16 cellular contexts compared by ENCODE assay signal in genomic region chr3:189338366-189338765, GRCh38.
"Had no signal": no experiment of that assay in that cellular context is flagged by ENCODE, and none has a peak within 500 bp of the region (broad histone marks: within the 10 kb centered on the region; RNA-seq: fewer than 3 reads in every experiment).

No MANE protein-coding gene starts in this region.

- H3K27ac ChIP-seq: colonic mucosa, foreskin keratinocyte, left lung, pancreas, tibial artery had no signal

- FAIRE-seq: kidney, pancreas had no signal

- H3K4me3 ChIP-seq: colonic mucosa, left lung, pancreas, tibial artery had no signal

- H3K36me3 ChIP-seq: colonic mucosa, left lung, pancreas, tibial artery had no signal

- H3K9me3 ChIP-seq: colonic mucosa, left lung, pancreas, tibial artery had no signal

- DNase-seq: activated CD4-positive, alpha-beta T cell treated with anti-CD3 and anti-CD28 coated beads, Interleukin-2, amount 10 ng/mL, durations not matched to agents 24 days and 14 days; activated CD8-positive, alpha-beta T cell treated with anti-CD3 and anti-CD28 coated beads, Interleukin-2, amount 10 ng/mL, durations not matched to agents 7 days and 5 days; activated naive CD4-positive, alpha-beta T cell treated with Interleukin-2 at 50 U/mL for 16 hours; activated naive CD8-positive, alpha-beta T cell treated with anti-CD3 and anti-CD28 coated beads, Interleukin-2, amount 10 ng/mL, durations not matched to agents 7 days and 5 days; activated T-cell treated with anti-CD3 and anti-CD28 coated beads, Interleukin-2, amount 50 U/mL, for 24 hours; colonic mucosa; glutamatergic neuron; kidney; left lung; naive thymus-derived CD4-positive, alpha-beta T cell; pancreas; stimulated activated CD4-positive, alpha-beta T cell treated with anti-CD3 and anti-CD28 coated beads, Interleukin-2, amount 100 ng/mL, for 24 hours; stimulated activated naive CD8-positive, alpha-beta T cell treated with anti-CD3 and anti-CD28 coated beads, Interleukin-15, Interleukin-2, amounts not matched to agents 100 U/mL and 50 U/mL, for 24 hours; substantia nigra; tibial artery had no signal

- H3K27me3 ChIP-seq: colonic mucosa, foreskin keratinocyte, left lung, pancreas, tibial artery had no signal

- H3K4me1 ChIP-seq: colonic mucosa, left lung, pancreas had no signal
